ENCODE assay signal across 20 cellular contexts in genomic region chr1:14808768-14809167, GRCh38.
"Had no signal": no experiment of that assay in that cellular context is flagged by ENCODE, and none has a peak within 500 bp of the region (broad histone marks: within the 10 kb centered on the region; RNA-seq: fewer than 3 reads in every experiment).

No MANE protein-coding gene starts in this region.

- H3K4me1 Mint-ChIP-seq: naive thymus-derived CD8-positive, alpha-beta T cell; stimulated activated memory B cell treated with anti-CD40 and anti-IgM and Interleukin-4, amounts not matched to agents 10 μg/mL and 1 μg/mL and 100 μg/mL, for 72 hours had no signal

- H3K36me3 ChIP-seq: lower lobe of right lung, ovary, sigmoid colon, transverse colon, upper lobe of right lung, uterus had no signal

- DNase-seq: cortex of kidney; effector memory CD8-positive, alpha-beta T cell; head of caudate nucleus; left ventricle myocardium superior; lower lobe of right lung; naive thymus-derived CD8-positive, alpha-beta T cell; occipital lobe; ovary; psoas muscle; right cardiac atrium; sigmoid colon; stimulated activated CD4-positive, alpha-beta T cell treated with anti-CD3 and anti-CD28 coated beads, Interleukin-4, amount 100 ng/mL, for 4 hours; transverse colon; upper lobe of right lung; uterus had no signal

- ATAC-seq: effector memory CD8-positive, alpha-beta T cell; left ventricle myocardium superior; lower lobe of right lung; naive thymus-derived CD8-positive, alpha-beta T cell; psoas muscle; right cardiac atrium; stimulated activated memory B cell treated with anti-CD40 and anti-IgM and Interleukin-4, amounts not matched to agents 10 μg/mL and 1 μg/mL and 100 μg/mL, for 72 hours; upper lobe of right lung had no signal

- H3K4me3 Mint-ChIP-seq: effector memory CD8-positive, alpha-beta T cell; stimulated activated memory B cell treated with anti-CD40 and anti-IgM and Interleukin-4, amounts not matched to agents 10 μg/mL and 1 μg/mL and 100 μg/mL, for 72 hours; stimulated activated naive CD8-positive, alpha-beta T cell treated with anti-CD3 and anti-CD28 coated beads, Interleukin-15, Interleukin-2, amounts not matched to agents 100 ng/mL and 50 ng/mL, for 24 hours had no signal

- H3K27me3 ChIP-seq: ovary, sigmoid colon, transverse colon, upper lobe of right lung, uterus had no signal

- H3K36me3 Mint-ChIP-seq: stimulated activated memory B cell treated with anti-CD40 and anti-IgM and Interleukin-4, amounts not matched to agents 10 μg/mL and 1 μg/mL and 100 μg/mL, for 72 hours had no signal

- H3K4me1 ChIP-seq: lower lobe of right lung, psoas muscle, sigmoid colon, transverse colon, upper lobe of right lung, uterus had no signal

- H3K27ac ChIP-seq: lower lobe of right lung, ovary, psoas muscle, sigmoid colon, transverse colon, upper lobe of right lung, uterus had no signal

- FAIRE-seq: endometrium, frontal cortex, keratinocyte had no signal

- H3K27ac Mint-ChIP-seq: stimulated activated memory B cell treated with anti-CD40 and anti-IgM and Interleukin-4, amounts not matched to agents 10 μg/mL and 1 μg/mL and 100 μg/mL, for 72 hours; stimulated activated naive CD8-positive, alpha-beta T cell treated with anti-CD3 and anti-CD28 coated beads, Interleukin-15, Interleukin-2, amounts not matched to agents 100 ng/mL and 50 ng/mL, for 24 hours had no signal

- H3K4me3 ChIP-seq: lower lobe of right lung, ovary, psoas muscle, sigmoid colon, transverse colon, upper lobe of right lung, uterus had no signal
